In genomic region chr1:41547781-41548560, GRCh38 we compare ENCODE assay signal across 22 cellular contexts.
A peak's percentile ranks its signal among the peaks of the same experiment; 100 is the strongest.
DNase-seq lines count a peak whose midpoint lies in the region; ATAC-seq, FAIRE-seq and TF ChIP-seq lines count a peak whose summit lies in the region.
"Had no signal": no experiment of that assay in that cellular context is flagged by ENCODE, and none has a peak within 500 bp of the region (broad histone marks: within the 10 kb centered on the region; RNA-seq: fewer than 3 reads in every experiment).

No MANE protein-coding gene starts in this region.

- TF ChIP-seq POLR2A in adrenal gland (IDR thresholded peaks at IDR 0.05) = no peak

- no peaks in the 10 kb centered on the region for H3K36me3 ChIP-seq in CD8-positive, alpha-beta T cell (ENCODE audit: insufficient read depth, low read length)
- H3K36me3 ChIP-seq in adrenal gland (replicated peaks in 1 of 2) = no peaks in the 10 kb centered on the region
- H3K36me3 ChIP-seq: BE2C, thoracic aorta had no signal

- TF ChIP-seq CTCF in CD8-positive, alpha-beta T cell (IDR thresholded peaks at IDR 0.05) = no peak
- TF ChIP-seq CTCF in RWPE1 (conservative IDR thresholded peaks at IDR 0.05; ENCODE audit: low read depth) = no peak
- no peak for TF ChIP-seq CTCF in adrenal gland (IDR thresholded peaks at IDR 0.05)

- peaks cover 8% of the 10 kb centered on the region for H3K9me3 Mint-ChIP-seq in CD8-positive, alpha-beta T cell

- 79 to 89% (median 87%) methylated on average over 6 to 7 of the region's 7 CpGs for WGBS in adrenal gland, 4 donors

- POLR2A ChIA-PET in CD8-positive, alpha-beta T cell (lab: Charles Lee) = no interaction called here
- POLR2A ChIA-PET in RWPE1 (lab: Yijun Ruan, JAX; ENCODE audit: low non-redundant PET) = no interaction called here

- DNase-seq in DMS153 (lab: John Stamatoyannopoulos, UW) (peak; percentile 28), DMS153 treated with DMSO at 0.1 percent for 48 hours (lab: John Stamatoyannopoulos, UW; ENCODE audit: unreplicated experiment) (no peak), RWPE1 (ENCODE audit: low spot score) (peak; percentile 7), glomerular visceral epithelial cell (ENCODE audit: extremely low spot score) (peak; percentile 76), GM19239 (ENCODE audit: insufficient read length, low spot score) (no peak), adrenal gland (no peak)
- no peak for DNase-seq in CD8-positive, alpha-beta T cell
- DNase-seq: activated CD4-positive, alpha-beta T cell treated with anti-CD3 and anti-CD28 coated beads, Interleukin-2, amount 50 U/mL, for 1 hour; BE2C; central memory CD4-positive, alpha-beta T cell; NCI-H1048; small intestine; stimulated activated CD8-positive, alpha-beta memory T cell treated with anti-CD3 and anti-CD28 coated beads, Interleukin-4, amount 100 ng/mL, for 48 hours had no signal

- H3K27ac ChIP-seq in CD8-positive, alpha-beta T cell (ENCODE audit: low read depth, low read length) = no peak overlapping the region
- H3K27ac ChIP-seq in RWPE1 = no peak overlapping the region
- no peak overlapping the region for H3K27ac ChIP-seq in adrenal gland
- H3K27ac ChIP-seq: 22Rv1, hepatocyte, thoracic aorta had no signal

- H3K4me3 Mint-ChIP-seq in CD8-positive, alpha-beta T cell = no peak overlapping the region
- H3K4me3 Mint-ChIP-seq: natural killer cell treated with Interleukin-12 subunit alpha and Interleukin-12 subunit beta and Interleukin-15 and Interleukin-18, amount 100 ng/mL, for 72 hours had no signal

- peaks cover 8% of the 10 kb centered on the region for H3K36me3 Mint-ChIP-seq in CD8-positive, alpha-beta T cell
- H3K36me3 Mint-ChIP-seq: natural killer cell treated with Interleukin-12 subunit alpha and Interleukin-12 subunit beta and Interleukin-15 and Interleukin-18, amount 100 ng/mL, for 72 hours had no signal

- ATAC-seq in CD8-positive, alpha-beta T cell = no peak
- ATAC-seq in GM21360 (IDR thresholded peaks at IDR 0.05; ENCODE audit: unreplicated experiment) = no peak
- ATAC-seq: HCT116; natural killer cell treated with Interleukin-12 subunit alpha and Interleukin-12 subunit beta and Interleukin-15 and Interleukin-18, amount 100 ng/mL, for 72 hours had no signal

- no peak overlapping the region for H3K4me3 ChIP-seq in CD8-positive, alpha-beta T cell (ENCODE audit: low read depth, low read length)
- H3K4me3 ChIP-seq in adrenal gland = no peak overlapping the region
- H3K4me3 ChIP-seq: hepatocyte, thoracic aorta had no signal

- FAIRE-seq in GM19239 (lab: Jason Lieb, UNC) = no peak
- FAIRE-seq: G401.6, keratinocyte, RCC 7860, small intestine had no signal

- H3K9me3 ChIP-seq in CD8-positive, alpha-beta T cell (ENCODE audit: low read length) = no peaks in the 10 kb centered on the region
- no peaks in the 10 kb centered on the region for H3K9me3 ChIP-seq in adrenal gland (replicated peaks in 1 of 3)
- H3K9me3 ChIP-seq: BE2C, thoracic aorta had no signal

- CTCF ChIA-PET in CD8-positive, alpha-beta T cell (lab: Charles Lee) = no interaction called here
- CTCF ChIA-PET in RWPE1 (lab: Yijun Ruan, JAX) = no interaction called here

- no peaks in the 10 kb centered on the region for H3K4me1 Mint-ChIP-seq in CD8-positive, alpha-beta T cell (ENCODE audit: low read depth)

- H3K27me3 ChIP-seq in CD8-positive, alpha-beta T cell (ENCODE audit: insufficient read depth, low read length) = no peaks in the 10 kb centered on the region
- H3K27me3 ChIP-seq in adrenal gland = no peaks in the 10 kb centered on the region
- H3K27me3 ChIP-seq: BE2C, hepatocyte had no signal

- no peaks in the 10 kb centered on the region for H3K27me3 Mint-ChIP-seq in CD8-positive, alpha-beta T cell (ENCODE audit: low read depth)
- H3K27me3 Mint-ChIP-seq: natural killer cell treated with Interleukin-12 subunit alpha and Interleukin-12 subunit beta and Interleukin-15 and Interleukin-18, amount 100 ng/mL, for 72 hours had no signal

- peak overlapping the region; percentile 14 for H3K27ac Mint-ChIP-seq in CD8-positive, alpha-beta T cell
- H3K27ac Mint-ChIP-seq: natural killer cell treated with Interleukin-12 subunit alpha and Interleukin-12 subunit beta and Interleukin-15 and Interleukin-18, amount 100 ng/mL, for 72 hours had no signal

- H3K4me1 ChIP-seq in CD8-positive, alpha-beta T cell (ENCODE audit: insufficient read depth, low read length) = no peaks in the 10 kb centered on the region
- H3K4me1 ChIP-seq in adrenal gland (replicated peaks in 1 of 2) = no peaks in the 10 kb centered on the region
- H3K4me1 ChIP-seq: BE2C had no signal

- intact Hi-C loops in CD8-positive, alpha-beta T cell (cut with DNase I, micrococcal nuclease) = no loop called here
- intact Hi-C loops in adrenal gland (cut with DNase I) = no loop called here

Comparison
In these comparisons a context has a peak if more than half of its experiments do, and no peak if none do; other contexts are left out.
1. DNase-seq: peak in DMS153 (single experiment), RWPE1 (single experiment) and glomerular visceral epithelial cell (single experiment); none in DMS153 treated with DMSO at 0.1 percent for 48 hours (single experiment), CD8-positive, alpha-beta T cell (0 of 7), GM19239 (single experiment) and adrenal gland (0 of 7).